Comparison of ENCODE assay signal across 15 cellular contexts in genomic region chr1:12140676-12141532, GRCh38.
"Had no signal": no experiment of that assay in that cellular context is flagged by ENCODE, and none has a peak within 500 bp of the region (broad histone marks: within the 10 kb centered on the region; RNA-seq: fewer than 3 reads in every experiment).

No MANE protein-coding gene starts in this region.

- H3K4me3 ChIP-seq: esophagus muscularis mucosa, psoas muscle, tibial artery, vagina had no signal

- H3K4me3 Mint-ChIP-seq: activated CD4-positive, alpha-beta memory T cell treated with anti-CD3 and anti-CD28 coated beads, Interleukin-2, amount 10 ng/mL, durations not matched to agents 7 days and 5 days; activated naive CD8-positive, alpha-beta T cell treated with anti-CD3 and anti-CD28 coated beads for 36 hours; activated T-cell treated with anti-CD3 and anti-CD28 coated beads, Interleukin-2, amount 50 U/mL, for 72 hours; immature natural killer cell; T-helper 2 cell treated with Interferon-gamma antibody and Interleukin-4, amounts not matched to agents 5 μg/mL and 100 μg/mL, for 36 hours had no signal

- H3K27ac Mint-ChIP-seq: activated naive CD8-positive, alpha-beta T cell treated with anti-CD3 and anti-CD28 coated beads for 36 hours; activated T-cell treated with anti-CD3 and anti-CD28 coated beads, Interleukin-2, amount 50 U/mL, for 72 hours; T-helper 2 cell treated with Interferon-gamma antibody and Interleukin-4, amounts not matched to agents 5 μg/mL and 100 μg/mL, for 36 hours had no signal

- DNase-seq: activated CD4-positive, alpha-beta memory T cell treated with anti-CD3 and anti-CD28 coated beads, Interleukin-2, amount 10 ng/mL, durations not matched to agents 7 days and 5 days; activated CD4-positive, alpha-beta T cell treated with anti-CD3 and anti-CD28 coated beads for 1 hour; activated CD8-positive, alpha-beta memory T cell treated with anti-CD3 and anti-CD28 coated beads, Interleukin-2, amount 50 U/mL, for 4 hours; activated gamma-delta T cell treated with Interleukin-2 at 50 U/mL for 16 hours; activated naive CD8-positive, alpha-beta T cell treated with anti-CD3 and anti-CD28 coated beads for 36 hours; activated T-cell treated with anti-CD3 and anti-CD28 coated beads, Interleukin-2, amount 50 U/mL, for 72 hours; brain microvascular endothelial cell; immature natural killer cell; left ventricle myocardium superior; psoas muscle; stimulated activated CD4-positive, alpha-beta T cell treated with anti-CD3 and anti-CD28 coated beads, Interleukin-15, amount 100 ng/mL, for 24 hours; tibial artery had no signal

- H3K27me3 ChIP-seq: brain microvascular endothelial cell, esophagus muscularis mucosa, tibial artery, vagina had no signal

- H3K9me3 ChIP-seq: esophagus muscularis mucosa, psoas muscle, tibial artery, vagina had no signal

- H3K27ac ChIP-seq: brain microvascular endothelial cell, esophagus muscularis mucosa, psoas muscle, tibial artery, vagina had no signal

- H3K36me3 ChIP-seq: brain microvascular endothelial cell, esophagus muscularis mucosa, tibial artery, vagina had no signal

- H3K9me3 Mint-ChIP-seq: activated CD4-positive, alpha-beta memory T cell treated with anti-CD3 and anti-CD28 coated beads, Interleukin-2, amount 10 ng/mL, durations not matched to agents 7 days and 5 days; activated naive CD8-positive, alpha-beta T cell treated with anti-CD3 and anti-CD28 coated beads for 36 hours; activated T-cell treated with anti-CD3 and anti-CD28 coated beads, Interleukin-2, amount 50 U/mL, for 72 hours; immature natural killer cell; T-helper 2 cell treated with Interferon-gamma antibody and Interleukin-4, amounts not matched to agents 5 μg/mL and 100 μg/mL, for 36 hours had no signal

- H3K36me3 Mint-ChIP-seq: activated naive CD8-positive, alpha-beta T cell treated with anti-CD3 and anti-CD28 coated beads for 36 hours; immature natural killer cell had no signal

- H3K27me3 Mint-ChIP-seq: activated CD4-positive, alpha-beta memory T cell treated with anti-CD3 and anti-CD28 coated beads, Interleukin-2, amount 10 ng/mL, durations not matched to agents 7 days and 5 days; activated naive CD8-positive, alpha-beta T cell treated with anti-CD3 and anti-CD28 coated beads for 36 hours had no signal

- ATAC-seq: activated T-cell treated with anti-CD3 and anti-CD28 coated beads, Interleukin-2, amount 50 U/mL, for 72 hours; left ventricle myocardium superior; psoas muscle had no signal
